In genomic region chr2:127701193-127701650, GRCh38 we compare ENCODE assay signal across 8 cellular contexts. TPM values are rescaled to one million over a fixed set of nuclear protein-coding genes. Genes with fewer than 3 reads are reported as not detected.
A peak's percentile ranks its signal among the peaks of the same experiment; 100 is the strongest.
DNase-seq lines count a peak whose midpoint lies in the region; ATAC-seq and TF ChIP-seq lines count a peak whose summit lies in the region.

Gene SFT2D3 (plus strand): TSS chr2:127701497. CDS start chr2:127701529, 32 bp downstream.

- H3K27ac ChIP-seq in adipose tissue (ENCODE audit: low read depth, low read length): peak within 1 kb of the TSS; percentile 91
- H3K27ac ChIP-seq in upper lobe of left lung: peak within 1 kb of the TSS; percentile 92 to 99 (median 98)

- H3K27me3 ChIP-seq in upper lobe of left lung: no peaks in the 10 kb centered on the region

- H3K4me1 ChIP-seq in upper lobe of left lung: peaks cover 37 to 48% (median 45%) of the 10 kb centered on the region in 4 donors

- intact Hi-C loops in left cardiac atrium (cut with DNase I): loop anchor here in 1 of 2 donors (5.0 kb wide), 1 partner anchor 174 kb away; the partner anchor contains the start of gene IWS1
- intact Hi-C loops in posterior vena cava (cut with DNase I): no loop called here

- TF ChIP-seq EP300 in upper lobe of left lung (IDR thresholded peaks at IDR 0.05): no peak

- peak; percentile 70 for ATAC-seq in HG02870 (IDR thresholded peaks at IDR 0.05; ENCODE audit: unreplicated experiment)
- peak; percentile 89 to 93 for ATAC-seq in left cardiac atrium
- peak; percentile 94 for ATAC-seq in upper lobe of left lung (ENCODE audit: low FRiP score in 2 of 2)

- no peaks in the 10 kb centered on the region for H3K9me3 ChIP-seq in upper lobe of left lung

- TF ChIP-seq POLR2A in GM15510 (IDR thresholded peaks at IDR 0.05; ENCODE audit: borderline replicate concordance, extremely low read depth, insufficient read length): peak; percentile 98
- peak; percentile 59 to 97 (median 90) for TF ChIP-seq POLR2A in upper lobe of left lung (IDR thresholded peaks at IDR 0.05)

- 0 to 1% (median 0%) methylated on average over 35 to 44 of the region's 44 CpGs for WGBS in adipose tissue, 3 donors
- 0 to 1% methylated on average over 4 to 26 of the region's 44 CpGs for WGBS in upper lobe of left lung, 2 donors

- peaks cover 0 to 8% (median 0%) of the 10 kb centered on the region in 4 donors for H3K36me3 ChIP-seq in upper lobe of left lung

- peak in 1 of 6 experiments; percentile 7 for TF ChIP-seq CTCF in upper lobe of left lung (IDR thresholded peaks at IDR 0.05)

- peak within 1 kb of the TSS; percentile 39 to 92 (median 82) for H3K4me3 ChIP-seq in upper lobe of left lung

- DNase-seq in NCI-H1436 treated with DMSO at 0.1 percent for 48 hours (lab: John Stamatoyannopoulos, UW): peak; percentile 26
- peak; percentile 95 for DNase-seq in SW480 (ENCODE audit: low spot score)
- peak; percentile 93 for DNase-seq in left cardiac atrium
- peak; percentile 98 for DNase-seq in posterior vena cava (ENCODE audit: low spot score)
- DNase-seq in upper lobe of left lung: peak; percentile 95 to 97

RNA-seq across cellular contexts. Expression of gene SFT2D3, which starts in this region (rescaled TPM):
- 1 to 10 TPM; 2.8 to 4.8 (median 3.6) TPM for polyA plus RNA-seq in adipose tissue
- total RNA-seq in left cardiac atrium: 1 to 10 TPM; 3.3 to 4.7 TPM
- total RNA-seq in posterior vena cava: 1 to 10 TPM; 4.3 to 4.7 TPM
- total RNA-seq in upper lobe of left lung: 10 to 100 TPM in 2 of 6 donors, 1 to 10 TPM in 4; 6.4 to 13.1 (median 9.1) TPM

Comparison
In these comparisons a context has a peak if more than half of its experiments do, and no peak if none do; other contexts are left out.
1. Peak in every context shown above with its lines: DNase-seq, ATAC-seq, H3K4me3 ChIP-seq and H3K27ac ChIP-seq.
2. DNase-seq: peak in every context shown above with its lines; median percentile 98 in posterior vena cava; 96 in upper lobe of left lung; 95 in SW480; 93 in left cardiac atrium; 26 in NCI-H1436 treated with DMSO at 0.1 percent for 48 hours.